Comparison of ENCODE assay signal across 26 cellular contexts in genomic region chr11:74094393-74094792, GRCh38.
DNase-seq lines count a peak whose midpoint lies in the region; ATAC-seq, FAIRE-seq and TF ChIP-seq lines count a peak whose summit lies in the region.
"Had no signal": no experiment of that assay in that cellular context is flagged by ENCODE, and none has a peak within 500 bp of the region (broad histone marks: within the 10 kb centered on the region; RNA-seq: fewer than 3 reads in every experiment).

No MANE protein-coding gene starts in this region.

- no peak overlapping the region for H3K9ac ChIP-seq in neuronal stem cell (ENCODE audit: low read depth, low read length, poor library complexity)
- H3K9ac ChIP-seq: BLaER1, GM23248 had no signal

- no peak for TF ChIP-seq POLR2A in A549 (IDR thresholded peaks at IDR 0.05; ENCODE audit: low read length)

- H2BK5ac ChIP-seq in neuronal stem cell (ENCODE audit: low read length), result no peak overlapping the region

- no peak overlapping the region for H2AFZ ChIP-seq in neuronal stem cell (ENCODE audit: low read length)
- H2AFZ ChIP-seq: GM23248 had no signal

- H3K14ac ChIP-seq in neuronal stem cell (ENCODE audit: low read length), result no peak overlapping the region

- no peak for TF ChIP-seq EP300 in A549 (IDR thresholded peaks at IDR 0.05)

- H3K23ac ChIP-seq in neuronal stem cell (ENCODE audit: low read depth, low read length, poor library complexity), result no peak overlapping the region

- H3K18ac ChIP-seq in neuronal stem cell (ENCODE audit: low read length), result no peak overlapping the region

- FAIRE-seq in A549 (lab: Jason Lieb, UNC), result no peak
- FAIRE-seq in bronchial epithelial cell (lab: Jason Lieb, UNC), result no peak
- FAIRE-seq: D721Med, GM18507, HepG2 had no signal

- no peaks in the 10 kb centered on the region for H3K79me1 ChIP-seq in neuronal stem cell (ENCODE audit: low read depth, low read length)

- TF ChIP-seq RAD21 in A549 (conservative IDR thresholded peaks at IDR 0.05 in 1 of 2, IDR thresholded peaks at IDR 0.05 in 1 of 2), result peak; percentile 26 to 40; a peak in 2 of 5 replicates

- H3K4me1 ChIP-seq in A549 (no peaks in the 10 kb centered on the region), foreskin keratinocyte (no peaks in the 10 kb centered on the region), neuronal stem cell (ENCODE audit: control insufficient read depth in 2 of 2, insufficient read depth in 1 of 2, low read depth in 1 of 2, low read length in 2 of 2) (no peaks in the 10 kb centered on the region)
- H3K4me1 ChIP-seq: BLaER1, SJCRH30 had no signal

- no peak overlapping the region for H2BK12ac ChIP-seq in neuronal stem cell (ENCODE audit: low read length)

- no peak overlapping the region for H4K91ac ChIP-seq in neuronal stem cell (ENCODE audit: low read depth, low read length, poor library complexity)

- H3K4me2 ChIP-seq in A549 (no peak overlapping the region), neuronal stem cell (ENCODE audit: insufficient read depth, low read length, poor library complexity, severe bottlenecking) (no peak overlapping the region)
- H3K4me2 ChIP-seq: BLaER1 had no signal

- no peak for ATAC-seq in A549
- ATAC-seq in foreskin keratinocyte, result no peak
- ATAC-seq in GM19351 (IDR thresholded peaks at IDR 0.05; ENCODE audit: unreplicated experiment), result no peak
- ATAC-seq: HepG2, Right ventricle myocardium inferior, SK-N-SH treated with all-trans-retinoic acid at 6 μM for 48 hours had no signal

- H3K27ac ChIP-seq in A549, result no peak overlapping the region
- no peak overlapping the region for H3K27ac ChIP-seq in foreskin keratinocyte
- no peak overlapping the region for H3K27ac ChIP-seq in neuronal stem cell (replicated peaks; ENCODE audit: low read length)
- H3K27ac ChIP-seq: BLaER1, GM23248, HL-60, SJCRH30 had no signal

- no peaks in the 10 kb centered on the region for H3K9me3 ChIP-seq in A549
- peaks cover 0 to 2% of the 10 kb centered on the region in 2 donors for H3K9me3 ChIP-seq in neuronal stem cell (replicated peaks in 1 of 2; ENCODE audit: control insufficient read depth in 2 of 2, insufficient read depth in 1 of 2, low read depth in 1 of 2, low read length in 2 of 2)
- H3K9me3 ChIP-seq: BLaER1, MG63, SJCRH30 had no signal

- no peaks in the 10 kb centered on the region for H3K27me3 ChIP-seq in bronchial epithelial cell (ENCODE audit: control insufficient read depth, insufficient read depth, low read length)
- no peaks in the 10 kb centered on the region for H3K27me3 ChIP-seq in foreskin keratinocyte
- no peaks in the 10 kb centered on the region for H3K27me3 ChIP-seq in neuronal stem cell (ENCODE audit: control insufficient read depth in 3 of 3, insufficient read depth in 3 of 3, low read depth in 1 of 3, low read length in 3 of 3)
- H3K27me3 ChIP-seq: BLaER1, MG63, SJCRH30 had no signal

- no peak overlapping the region for H2BK120ac ChIP-seq in neuronal stem cell (ENCODE audit: low read depth, low read length)

- H2AK5ac ChIP-seq in neuronal stem cell (ENCODE audit: low read depth, low read length), result no peak overlapping the region

- peak; percentile 18; the same call in 1 of the 3 replicates for TF ChIP-seq CTCF in A549 (IDR thresholded peaks at IDR 0.05)
- TF ChIP-seq CTCF in LNCAP (IDR thresholded peaks at IDR 0.05), result 0 out of 2 replicates have a peak, but pooled peaks have one; percentile 19
- no peak for TF ChIP-seq CTCF in bronchial epithelial cell (IDR thresholded peaks at IDR 0.05; ENCODE audit: insufficient read depth, low read length, severe bottlenecking)
- peak; percentile 37 for TF ChIP-seq CTCF in foreskin keratinocyte (conservative IDR thresholded peaks at IDR 0.05)

- no peak overlapping the region for H3K4ac ChIP-seq in neuronal stem cell (ENCODE audit: low read length)

- no peak overlapping the region for H4K8ac ChIP-seq in neuronal stem cell (ENCODE audit: low read depth, low read length)

- DNase-seq in A549 (ENCODE audit: low read depth in 1 of 2, low spot score in 1 of 2) (no peak), bronchial epithelial cell (ENCODE audit: low read depth) (peak; percentile 15), foreskin keratinocyte (no peak), neuronal stem cell (ENCODE audit: low spot score) (no peak), NCI-H2196 (lab: John Stamatoyannopoulos, UW; ENCODE audit: unreplicated experiment) (no peak), glomerular visceral epithelial cell (ENCODE audit: extremely low spot score) (no peak)
- DNase-seq: 8988T; CD4-positive, CD25-positive, alpha-beta regulatory T cell; DMS53; GM23248; Karpas-422; MG63; NCI-H1105 treated with DMSO at 0.1 percent for 48 hours; NCI-H146; NCI-H2029; NCI-H446 treated with DMSO at 0.1 percent for 48 hours; SJCRH30 had no signal

- CTCF ChIA-PET in A549 (lab: Yijun Ruan, JAX), result no interaction called here

- peaks cover 11% of the 10 kb centered on the region for H3K36me3 ChIP-seq in bronchial epithelial cell (ENCODE audit: control insufficient read depth, insufficient read depth, low read length)
- H3K36me3 ChIP-seq in neuronal stem cell (replicated peaks in 1 of 2; ENCODE audit: control insufficient read depth in 2 of 2, insufficient read depth in 2 of 2, low read length in 2 of 2), result peaks cover 18 to 96% of the 10 kb centered on the region in 2 donors

- WGBS in A549 (ENCODE audit: missing lambda C conversion rate), result 83% methylated on average over 4 of the region's 4 CpGs
- no CpG with 5 or more reads among the region's 4 CpGs for WGBS in neuronal stem cell (ENCODE audit: extremely low coverage in 2 of 2, insufficient read length in 2 of 2, insufficient replicate concordance in 1 of 2), 2 donors

- no peak overlapping the region for H2BK15ac ChIP-seq in neuronal stem cell (ENCODE audit: low read length)

- POLR2A ChIA-PET in A549 (lab: Yijun Ruan, JAX), result no interaction called here

- H3K4me3 ChIP-seq in A549, result no peak overlapping the region
- no peak overlapping the region for H3K4me3 ChIP-seq in bronchial epithelial cell (ENCODE audit: low read depth, low read length)
- no peak overlapping the region for H3K4me3 ChIP-seq in neuronal stem cell (ENCODE audit: low read length in 2 of 2)
- H3K4me3 ChIP-seq: BLaER1, GM23248, MG63, SJCRH30 had no signal

TF ChIP-seq in A549, 52 proteins besides CTCF, POLR2A, EP300 and RAD21:
- TF ChIP-seq SMC3 (IDR thresholded peaks at IDR 0.05) (0 out of 3 replicates have a peak, but pooled peaks have one; percentile 6), BCL3 (IDR thresholded peaks at IDR 0.05) (no peak), ESRRA (IDR thresholded peaks at IDR 0.05; ENCODE audit: borderline replicate concordance, low read length) (no peak), MAZ (IDR thresholded peaks at IDR 0.05; ENCODE audit: borderline replicate concordance, low read depth, low read length) (no peak)
